8 cellular contexts compared by ENCODE assay signal in genomic region chr15:48330855-48331795, GRCh38. TPM values are rescaled to one million over a fixed set of nuclear protein-coding genes. Genes with fewer than 3 reads are reported as not detected.
DNase-seq lines count a peak whose midpoint lies in the region; ATAC-seq lines count a peak whose summit lies in the region.

Gene DUT, plus strand, starts transcription at chr15:48331429. Its CDS starts 87 bp downstream, at chr15:48331516.

- peak within 1 kb of the TSS; percentile 87 for H3K27ac ChIP-seq in muscle layer of duodenum (ENCODE audit: low read length)

- peaks cover 36% of the 10 kb centered on the region for H3K4me1 Mint-ChIP-seq in activated T-cell treated with anti-CD3 and anti-CD28 coated beads, Interleukin-2, amount 50 U/mL, for 24 hours (ENCODE audit: low read depth)

- H3K9me3 Mint-ChIP-seq in activated T-cell treated with anti-CD3 and anti-CD28 coated beads, Interleukin-2, amount 50 U/mL, for 24 hours, result no peaks in the 10 kb centered on the region

- H3K4me1 ChIP-seq in muscle layer of duodenum (ENCODE audit: control insufficient read depth in 1 of 2, insufficient read depth in 2 of 2, low read length in 2 of 2), result peaks cover 5 to 19% of the 10 kb centered on the region in 2 donors

- peak; percentile 86 for DNase-seq in COLO668 (lab: John Stamatoyannopoulos, UW; ENCODE audit: unreplicated experiment)
- DNase-seq in OCI-M1 (lab: John Stamatoyannopoulos, UW), result peak; percentile 87
- peak; percentile 89 for DNase-seq in activated T-cell treated with anti-CD3 and anti-CD28 coated beads, Interleukin-2, amount 50 U/mL, for 24 hours
- peak; percentile 60 to 68 for DNase-seq in stimulated activated CD8-positive, alpha-beta memory T cell treated with anti-CD3 and anti-CD28 coated beads, Interleukin-7, amount 100 ng/mL, for 48 hours (ENCODE audit: extremely low read depth in 1 of 2, low read depth in 1 of 2)

- peaks cover 16% of the 10 kb centered on the region in 2 donors for H3K36me3 ChIP-seq in muscle layer of duodenum (ENCODE audit: control insufficient read depth in 1 of 2, insufficient read depth in 2 of 2, low read length in 2 of 2)

- H3K9me3 ChIP-seq in muscle layer of duodenum (ENCODE audit: control insufficient read depth in 1 of 2, low read length in 2 of 2), result no peaks in the 10 kb centered on the region

- no peaks in the 10 kb centered on the region for H3K27me3 Mint-ChIP-seq in activated T-cell treated with anti-CD3 and anti-CD28 coated beads, Interleukin-2, amount 50 U/mL, for 24 hours

- H3K27ac Mint-ChIP-seq in activated T-cell treated with anti-CD3 and anti-CD28 coated beads, Interleukin-2, amount 50 U/mL, for 24 hours, result peak within 1 kb of the TSS; percentile 98

- H3K4me3 Mint-ChIP-seq in activated T-cell treated with anti-CD3 and anti-CD28 coated beads, Interleukin-2, amount 50 U/mL, for 24 hours, result peak within 1 kb of the TSS; percentile 95

- H3K4me3 ChIP-seq in muscle layer of duodenum (ENCODE audit: low read depth in 1 of 2, low read length in 2 of 2), result peak within 1 kb of the TSS; percentile 85 to 92

- H3K36me3 Mint-ChIP-seq in activated T-cell treated with anti-CD3 and anti-CD28 coated beads, Interleukin-2, amount 50 U/mL, for 24 hours (ENCODE audit: low read depth), result peaks cover 57% of the 10 kb centered on the region

- ATAC-seq in GM19452 (IDR thresholded peaks at IDR 0.05; ENCODE audit: unreplicated experiment), result peak; percentile 84
- peak; percentile 55 for ATAC-seq in HG03575 (IDR thresholded peaks at IDR 0.05; ENCODE audit: extremely low read depth, insufficient number of reproducible peaks, low FRiP score, unreplicated experiment)
- ATAC-seq in esophagus mucosa, result peak; percentile 90

- no peaks in the 10 kb centered on the region for H3K27me3 ChIP-seq in muscle layer of duodenum (ENCODE audit: low read depth, low read length)

RNA-seq across cellular contexts. Expression of gene DUT, which starts in this region (rescaled TPM):
- 68.7 TPM for total RNA-seq in esophagus mucosa

Comparison
In these comparisons a context has a peak if more than half of its experiments do, and no peak if none do; other contexts are left out.
1. Peak in every context shown above with its lines: DNase-seq, ATAC-seq, H3K4me3 ChIP-seq and H3K27ac ChIP-seq.